9 cellular contexts compared by ENCODE assay signal in genomic region chr11:86688398-86689179, GRCh38. TPM values are rescaled to one million over a fixed set of nuclear protein-coding genes. Genes with fewer than 3 reads are reported as not detected.
DNase-seq lines count a peak whose midpoint lies in the region; ATAC-seq, FAIRE-seq and TF ChIP-seq lines count a peak whose summit lies in the region.
"Had no signal": no experiment of that assay in that cellular context is flagged by ENCODE, and none has a peak within 500 bp of the region (broad histone marks: within the 10 kb centered on the region; RNA-seq: fewer than 3 reads in every experiment).

No MANE protein-coding gene starts in this region.

- ATAC-seq in RWPE2 (ENCODE audit: low read depth), result peak; percentile 53
- peak; percentile 41 for ATAC-seq in left ventricle myocardium superior
- ATAC-seq in body of pancreas, result no peak

- no peak for FAIRE-seq in D721Med (lab: Jason Lieb, UNC)
- FAIRE-seq: endothelial cell of umbilical vein had no signal

- H3K36me3 ChIP-seq in RWPE2 (ENCODE audit: low read depth) (no peaks in the 10 kb centered on the region), body of pancreas (replicated peaks in 1 of 2; ENCODE audit: insufficient read depth in 1 of 2, low read depth in 2 of 2) (no peaks in the 10 kb centered on the region)

- H3K27ac ChIP-seq in RWPE2 (ENCODE audit: poor library complexity, severe bottlenecking) (peak overlapping the region; percentile 39), body of pancreas (no peak overlapping the region)

- DNase-seq in GM03348 (ENCODE audit: low spot score) (peak; percentile 53), HCEC 1CT (peak; percentile 90), RWPE2 (ENCODE audit: low spot score) (no peak), left ventricle myocardium superior (no peak), D721Med (ENCODE audit: insufficient read length, low spot score) (no peak), DMS114 treated with DMSO at 0.1 percent for 48 hours (lab: John Stamatoyannopoulos, UW; ENCODE audit: unreplicated experiment) (no peak), body of pancreas (no peak), posterior cingulate gyrus (no peak)

- peaks cover 26% of the 10 kb centered on the region for H3K4me1 ChIP-seq in RWPE2 (ENCODE audit: insufficient read depth, poor library complexity, severe bottlenecking)
- H3K4me1 ChIP-seq in body of pancreas, result peaks cover 14% of the 10 kb centered on the region

- intact Hi-C loops in left ventricle myocardium superior (cut with micrococcal nuclease), result loop anchor here (10.0 kb wide), 1 partner anchor 54 kb away; no protein-coding TSS in a partner anchor
- intact Hi-C loops in body of pancreas (cut with DNase I), result no loop called here
- intact Hi-C loops in posterior cingulate gyrus (cut with DNase I), result no loop called here

- WGBS in body of pancreas, 2 donors, result 81 to 89% methylated on average over 4 of the region's 4 CpGs

- no peak for TF ChIP-seq CTCF in RWPE2 (IDR thresholded peaks at IDR 0.05; ENCODE audit: poor library complexity, severe bottlenecking)
- no peak for TF ChIP-seq CTCF in D721Med (IDR thresholded peaks at IDR 0.05; ENCODE audit: insufficient read depth, missing control alignments)
- TF ChIP-seq CTCF in body of pancreas (IDR thresholded peaks at IDR 0.05), result no peak

- H3K4me3 ChIP-seq in RWPE2 (ENCODE audit: severe bottlenecking) (no peak overlapping the region), body of pancreas (no peak overlapping the region)

- H3K9me3 ChIP-seq in RWPE2 (ENCODE audit: severe bottlenecking) (peaks cover 3% of the 10 kb centered on the region), body of pancreas (no peaks in the 10 kb centered on the region)

- H3K27me3 ChIP-seq in RWPE2 (ENCODE audit: insufficient read depth, poor library complexity, severe bottlenecking), result no peaks in the 10 kb centered on the region
- H3K27me3 ChIP-seq in body of pancreas, result no peaks in the 10 kb centered on the region

- TF ChIP-seq POLR2A in body of pancreas (IDR thresholded peaks at IDR 0.05), result no peak

RNA-seq across cellular contexts. Expression of gene ME3, which starts 16.2 kb away (rescaled TPM):
- 29.8 TPM for total RNA-seq in left ventricle myocardium superior
- total RNA-seq in body of pancreas, result 10 to 100 TPM; 20.8 to 54.7 TPM

Comparison
In these comparisons a context has a peak if more than half of its experiments do, and no peak if none do; other contexts are left out.
1. DNase-seq: peak in GM03348 (single experiment) and HCEC 1CT (single experiment); none in RWPE2 (single experiment), left ventricle myocardium superior (single experiment), D721Med (single experiment), DMS114 treated with DMSO at 0.1 percent for 48 hours (single experiment), body of pancreas (0 of 4) and posterior cingulate gyrus (0 of 10).